Comparison of ENCODE assay signal across 8 cellular contexts in genomic region chr17:40097931-40098845, GRCh38. TPM values are rescaled to one million over a fixed set of nuclear protein-coding genes. Genes with fewer than 3 reads are reported as not detected.
DNase-seq lines count a peak whose midpoint lies in the region; ATAC-seq and TF ChIP-seq lines count a peak whose summit lies in the region.

No MANE protein-coding gene starts in this region.

- peak overlapping the region; percentile 53 for H3K4me3 Mint-ChIP-seq in endodermal cell
- H3K4me3 Mint-ChIP-seq in natural killer cell: peak overlapping the region; percentile 98

- H3K4me3 ChIP-seq in GM08714 (ENCODE audit: low read length) (peak overlapping the region; percentile 20; the same call in 1 of the 2 replicates), endodermal cell (ENCODE audit: low read length) (peak overlapping the region; percentile 71)

- POLR2A ChIA-PET in GM10248 (lab: Yijun Ruan, JAX): interaction anchor here (1.0 kb wide), 1 partner anchor 24 kb away, joined by 3 read pairs; the partner anchor contains the start of gene MSL1

- WGBS in endodermal cell (ENCODE audit: insufficient coverage in 1 of 2, insufficient read length in 1 of 2), 2 experiments: 92 to 94% methylated on average over 6 to 9 of the region's 9 CpGs

- H3K27ac Mint-ChIP-seq in endodermal cell (peak overlapping the region; percentile 54), natural killer cell (peak overlapping the region; percentile 94 to 96)

- no peak for ATAC-seq in natural killer cell
- ATAC-seq in GM18519 (IDR thresholded peaks at IDR 0.05; ENCODE audit: low FRiP score, unreplicated experiment): no peak
- no peak for ATAC-seq in GM18520 (IDR thresholded peaks at IDR 0.05; ENCODE audit: unreplicated experiment)

- peaks cover 41% of the 10 kb centered on the region for H3K27me3 Mint-ChIP-seq in endodermal cell (ENCODE audit: insufficient read depth)
- no peaks in the 10 kb centered on the region for H3K27me3 Mint-ChIP-seq in natural killer cell (ENCODE audit: low read depth in 2 of 2)

- TF ChIP-seq CTCF in endodermal cell (conservative IDR thresholded peaks at IDR 0.05) (no peak), natural killer cell (IDR thresholded peaks at IDR 0.05) (no peak), GM10248 (IDR thresholded peaks at IDR 0.05; ENCODE audit: control extremely low read depth, extremely low read depth, low read depth, missing control alignments) (no peak)

- H3K27ac ChIP-seq in endodermal cell (ENCODE audit: low read depth, low read length): no peak overlapping the region

- peaks cover 5% of the 10 kb centered on the region for H3K4me1 ChIP-seq in endodermal cell (ENCODE audit: control insufficient read depth, insufficient read depth, low read length)

- intact Hi-C loops in natural killer cell (cut with micrococcal nuclease): no loop called here

- H3K9me3 Mint-ChIP-seq in endodermal cell (peaks cover 10% of the 10 kb centered on the region), natural killer cell (no peaks in the 10 kb centered on the region)

- peak; percentile 76 for DNase-seq in RKO (ENCODE audit: low spot score)
- no peak for DNase-seq in endodermal cell
- DNase-seq in natural killer cell: no peak
- no peak for DNase-seq in GM10248 (ENCODE audit: extremely low spot score)
- no peak for DNase-seq in GM19240 (ENCODE audit: insufficient read length, low spot score)

- H3K9ac ChIP-seq in endodermal cell (ENCODE audit: extremely low read depth, low read length, poor library complexity, severe bottlenecking): peak overlapping the region; percentile 16

- H3K36me3 ChIP-seq in endodermal cell (ENCODE audit: control insufficient read depth, insufficient read depth, low read length): no peaks in the 10 kb centered on the region

- H3K4me1 Mint-ChIP-seq in endodermal cell (peaks cover 28% of the 10 kb centered on the region), natural killer cell (peaks cover 59 to 74% of the 10 kb centered on the region in 2 donors)

- no peaks in the 10 kb centered on the region for H3K9me3 ChIP-seq in endodermal cell (ENCODE audit: control insufficient read depth, low read length)

- H3K27me3 ChIP-seq in endodermal cell (ENCODE audit: control insufficient read depth, insufficient read depth, low read length, poor library complexity, severe bottlenecking): peaks cover 11% of the 10 kb centered on the region

- CTCF ChIA-PET in GM10248 (lab: Yijun Ruan, JAX): interaction anchor here (1.0 to 10.7 kb wide), 10 partner anchors 10 to 477 kb away, joined by 3 to 180 read pairs (median 4); partner anchors contain the start of genes PSMD3 and THRA

- H3K36me3 Mint-ChIP-seq in endodermal cell (ENCODE audit: low read depth) (peaks cover 23% of the 10 kb centered on the region), natural killer cell (no peaks in the 10 kb centered on the region)

RNA-seq across cellular contexts. Expression of gene NR1D1, which starts 2.2 kb away (rescaled TPM):
- 1 to 10 TPM; 3.0 to 4.4 TPM for total RNA-seq in endodermal cell
- 3.1 TPM for polyA plus RNA-seq in endodermal cell (2013, experiment 1 of 2)
- 2.3 TPM for polyA plus RNA-seq in endodermal cell (2013, experiment 2 of 2)
- 10 to 100 TPM in 1 of 3 donors, 1 to 10 TPM in 2; 8.8 to 10.1 (median 9.9) TPM for total RNA-seq in natural killer cell

RNA-seq across cellular contexts. Expression of gene MSL1, which starts 23.6 kb away (rescaled TPM):
- total RNA-seq in endodermal cell: 100 to 1,000 TPM in 1 of 2 donors, 10 to 100 TPM in 1; 95.4 to 108 TPM
- polyA plus RNA-seq in endodermal cell (2013, experiment 1 of 2): 126 TPM
- 115 TPM for polyA plus RNA-seq in endodermal cell (2013, experiment 2 of 2)
- 100 to 1,000 TPM in 2 of 3 donors, 10 to 100 TPM in 1; 99.0 to 124 (median 110) TPM for total RNA-seq in natural killer cell

RNA-seq across cellular contexts. Expression of gene THRA, which starts 35.4 kb away (rescaled TPM):
- 10 to 100 TPM; 12.7 to 14.4 TPM for total RNA-seq in endodermal cell
- 16.0 TPM for polyA plus RNA-seq in endodermal cell (2013, experiment 1 of 2)
- polyA plus RNA-seq in endodermal cell (2013, experiment 2 of 2): 15.5 TPM
- total RNA-seq in natural killer cell: 10 to 100 TPM; 40.8 to 55.7 (median 42.3) TPM

RNA-seq across cellular contexts. Expression of gene CASC3, which starts 42.1 kb away (rescaled TPM):
- total RNA-seq in endodermal cell (100 to 1,000 TPM; 113 to 116 TPM), natural killer cell (100 to 1,000 TPM; 178 to 213 (median 187) TPM)
- 121 TPM for polyA plus RNA-seq in endodermal cell (2013, experiment 1 of 2)
- 108 TPM for polyA plus RNA-seq in endodermal cell (2013, experiment 2 of 2)

RNA-seq across cellular contexts. Expression of gene MED24, which starts 44.0 kb away (rescaled TPM):
- total RNA-seq in endodermal cell (100 to 1,000 TPM; 106 to 124 TPM), natural killer cell (100 to 1,000 TPM; 115 to 141 (median 126) TPM)
- polyA plus RNA-seq in endodermal cell (2013, experiment 1 of 2): 119 TPM
- polyA plus RNA-seq in endodermal cell (2013, experiment 2 of 2): 101 TPM
